In the genomic region with DNA sequence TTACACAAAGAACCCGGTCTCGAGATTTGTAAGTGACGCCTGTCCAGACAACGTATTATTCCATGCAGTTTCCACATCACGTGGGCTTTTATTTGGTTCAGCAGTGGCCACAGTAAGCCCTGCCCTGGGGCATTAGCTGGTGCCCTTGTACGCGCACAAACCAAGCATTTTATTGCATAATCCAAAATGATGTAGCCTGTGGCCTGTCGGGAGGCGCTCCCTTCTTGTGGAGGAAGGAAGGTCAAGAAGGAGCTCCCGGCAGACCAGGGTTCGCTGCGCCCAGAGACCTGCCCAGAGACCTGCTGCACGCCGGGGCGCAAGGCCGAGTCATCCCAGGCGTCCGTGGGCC, we compare ENCODE assay signal across 15 cellular contexts.
DNase-seq lines count a peak whose midpoint lies in the region; ATAC-seq and TF ChIP-seq lines count a peak whose summit lies in the region.
"Had no signal": no experiment of that assay in that cellular context is flagged by ENCODE, and none has a peak within 500 bp of the region (broad histone marks: within the 10 kb centered on the region; RNA-seq: fewer than 3 reads in every experiment).

No MANE protein-coding gene starts in this region.

- POLR2A ChIA-PET in MCF 10A (lab: Yijun Ruan, JAX) = no interaction called here
- POLR2A ChIA-PET in naive thymus-derived CD8-positive, alpha-beta T cell (lab: Charles Lee) = no interaction called here

- no peak for ATAC-seq in effector memory CD8-positive, alpha-beta T cell (replicated peaks)
- no peak for ATAC-seq in naive thymus-derived CD8-positive, alpha-beta T cell
- ATAC-seq in HG02759 (IDR thresholded peaks at IDR 0.05; ENCODE audit: unreplicated experiment) = no peak

- DNase-seq in MCF 10A (ENCODE audit: unreplicated experiment) (peak; percentile 6), mammary epithelial cell (no peak), type B pancreatic cell (ENCODE audit: extremely low spot score, unreplicated experiment) (no peak), NOMO-1 treated with DMSO at 0.1 percent for 48 hours (lab: John Stamatoyannopoulos, UW; ENCODE audit: unreplicated experiment) (no peak), cortex of kidney (lab: John Stamatoyannopoulos, UW) (no peak)
- DNase-seq in effector memory CD8-positive, alpha-beta T cell = no peak
- no peak for DNase-seq in naive thymus-derived CD8-positive, alpha-beta T cell
- DNase-seq: activated naive CD4-positive, alpha-beta T cell treated with anti-CD3 and anti-CD28 coated beads for 36 hours; hippocampal formation; NCI-H1694; OCI-M1; stimulated activated CD4-positive, alpha-beta T cell treated with anti-CD3 and anti-CD28 coated beads, Interleukin-4, amount 100 ng/mL, for 1 hour; stimulated activated CD8-positive, alpha-beta memory T cell treated with anti-CD3 and anti-CD28 coated beads, Interleukin-4, amount 100 ng/mL, for 48 hours had no signal

- H3K36me3 Mint-ChIP-seq in MCF 10A (ENCODE audit: insufficient read depth, unreplicated experiment) (no peaks in the 10 kb centered on the region), type B pancreatic cell (no peaks in the 10 kb centered on the region)
- peaks cover 4% of the 10 kb centered on the region for H3K36me3 Mint-ChIP-seq in effector memory CD8-positive, alpha-beta T cell (ENCODE audit: insufficient read depth)
- H3K36me3 Mint-ChIP-seq in naive thymus-derived CD8-positive, alpha-beta T cell = peaks cover 0 to 3% (median 0%) of the 10 kb centered on the region in 3 donors
- H3K36me3 Mint-ChIP-seq: CD8-positive, alpha-beta memory T cell had no signal

- dilution Hi-C loops in mammary epithelial cell (cut with HindIII; ENCODE audit: low sequenced_read_pairs) = no loop called here

- H3K4me3 ChIP-seq in mammary epithelial cell (replicated peaks in 1 of 3; ENCODE audit: insufficient read depth in 1 of 3, low read depth in 2 of 3, low read length in 3 of 3) = no peak overlapping the region

- H3K27me3 Mint-ChIP-seq in MCF 10A (ENCODE audit: insufficient read depth, unreplicated experiment) (peaks cover 11% of the 10 kb centered on the region), type B pancreatic cell (peaks cover 31% of the 10 kb centered on the region)
- peaks cover 33 to 57% of the 10 kb centered on the region in 2 donors for H3K27me3 Mint-ChIP-seq in effector memory CD8-positive, alpha-beta T cell
- peaks cover 17 to 73% (median 31%) of the 10 kb centered on the region in 5 donors for H3K27me3 Mint-ChIP-seq in naive thymus-derived CD8-positive, alpha-beta T cell

- H3K4me1 Mint-ChIP-seq in MCF 10A (ENCODE audit: insufficient read depth, unreplicated experiment) (no peaks in the 10 kb centered on the region), type B pancreatic cell (ENCODE audit: unreplicated experiment) (no peaks in the 10 kb centered on the region)
- peaks cover 4 to 6% of the 10 kb centered on the region in 2 donors for H3K4me1 Mint-ChIP-seq in effector memory CD8-positive, alpha-beta T cell (ENCODE audit: low read depth in 2 of 2)
- peaks cover 5 to 22% (median 8%) of the 10 kb centered on the region in 4 donors for H3K4me1 Mint-ChIP-seq in naive thymus-derived CD8-positive, alpha-beta T cell

- peaks cover 17% of the 10 kb centered on the region for H3K9me3 ChIP-seq in mammary epithelial cell (replicated peaks; ENCODE audit: insufficient read depth, low read length)

- H3K9me3 Mint-ChIP-seq in MCF 10A (ENCODE audit: unreplicated experiment) (no peaks in the 10 kb centered on the region), type B pancreatic cell (no peaks in the 10 kb centered on the region)
- H3K9me3 Mint-ChIP-seq in effector memory CD8-positive, alpha-beta T cell = no peaks in the 10 kb centered on the region
- peaks cover 0 to 5% (median 1%) of the 10 kb centered on the region in 9 donors for H3K9me3 Mint-ChIP-seq in naive thymus-derived CD8-positive, alpha-beta T cell

- 51% methylated on average over 15 of the region's 18 CpGs for whole genome bisulfite sequencing in mammary epithelial cell (ENCODE audit: low coverage, missing lambda C conversion rate)

- intact Hi-C loops in MCF 10A (cut with micrococcal nuclease) = no loop called here
- intact Hi-C loops in mammary epithelial cell (cut with micrococcal nuclease) = no loop called here

- no TSS peak for BruUV-seq in MCF 10A (replicated peaks; lab: Mats Ljungman, UMichigan)
- BruUV-seq in mammary epithelial cell (replicated peaks; lab: Mats Ljungman, UMichigan) = no TSS peak

- no peaks in the 10 kb centered on the region for H3K36me3 ChIP-seq in mammary epithelial cell (ENCODE audit: insufficient read depth, low read length)

- no peaks in the 10 kb centered on the region for H3K79me2 ChIP-seq in mammary epithelial cell (ENCODE audit: insufficient read depth, low read length)

- H2AFZ ChIP-seq in mammary epithelial cell (ENCODE audit: low read depth, low read length) = no peak overlapping the region

- no peak overlapping the region for H3K9ac ChIP-seq in mammary epithelial cell (ENCODE audit: insufficient read depth, low read length)

- H3K4me1 ChIP-seq in mammary epithelial cell (ENCODE audit: insufficient read depth, low read length) = no peaks in the 10 kb centered on the region

- in situ Hi-C loops in mammary epithelial cell (cut with MboI; ENCODE audit: low sequenced_read_pairs in 2 of 2) = no loop called here

- H3K4me2 ChIP-seq in mammary epithelial cell (ENCODE audit: insufficient read depth, low read depth, low read length) = no peak overlapping the region

- CTCF ChIA-PET in MCF 10A (lab: Yijun Ruan, JAX) (no interaction called here), mammary epithelial cell (lab: Charles Lee; ENCODE audit: low non-redundant PET) (no interaction called here)

- no peak overlapping the region for H3K4me3 Mint-ChIP-seq in MCF 10A (ENCODE audit: unreplicated experiment)
- H3K4me3 Mint-ChIP-seq in effector memory CD8-positive, alpha-beta T cell = peak overlapping the region; percentile 41 to 70
- H3K4me3 Mint-ChIP-seq in naive thymus-derived CD8-positive, alpha-beta T cell = peak overlapping the region; percentile 12 to 75 (median 44)
- peak overlapping the region; percentile 82 for H3K4me3 Mint-ChIP-seq in type B pancreatic cell
- H3K4me3 Mint-ChIP-seq: activated naive CD4-positive, alpha-beta T cell treated with anti-CD3 and anti-CD28 coated beads for 36 hours had no signal

- no peak overlapping the region for H3K27ac ChIP-seq in mammary epithelial cell (ENCODE audit: insufficient read depth, low read depth, low read length)

- TF ChIP-seq CTCF in MCF 10A (IDR thresholded peaks at IDR 0.05; ENCODE audit: unreplicated experiment) (no peak), mammary epithelial cell (conservative IDR thresholded peaks at IDR 0.05 in 1 of 2, IDR thresholded peaks at IDR 0.05 in 1 of 2; ENCODE audit: extremely low read depth in 1 of 2, insufficient read depth in 1 of 2, low read depth in 1 of 2, low read length in 2 of 2) (no peak), type B pancreatic cell (conservative IDR thresholded peaks at IDR 0.05) (no peak)

- H3K27me3 ChIP-seq in mammary epithelial cell (ENCODE audit: insufficient read depth, low read length) = no peaks in the 10 kb centered on the region

- no peaks in the 10 kb centered on the region for H4K20me1 ChIP-seq in mammary epithelial cell (ENCODE audit: insufficient read depth, low read length)

- H3K27ac Mint-ChIP-seq in MCF 10A (ENCODE audit: low read depth, unreplicated experiment) = no peak overlapping the region
- H3K27ac Mint-ChIP-seq in effector memory CD8-positive, alpha-beta T cell = peak overlapping the region in 1 of 2 donors; percentile 55
- no peak overlapping the region for H3K27ac Mint-ChIP-seq in naive thymus-derived CD8-positive, alpha-beta T cell
- H3K27ac Mint-ChIP-seq in type B pancreatic cell = no peak overlapping the region
- H3K27ac Mint-ChIP-seq: activated naive CD4-positive, alpha-beta T cell treated with anti-CD3 and anti-CD28 coated beads for 36 hours; CD8-positive, alpha-beta memory T cell had no signal
